In the genomic region with DNA sequence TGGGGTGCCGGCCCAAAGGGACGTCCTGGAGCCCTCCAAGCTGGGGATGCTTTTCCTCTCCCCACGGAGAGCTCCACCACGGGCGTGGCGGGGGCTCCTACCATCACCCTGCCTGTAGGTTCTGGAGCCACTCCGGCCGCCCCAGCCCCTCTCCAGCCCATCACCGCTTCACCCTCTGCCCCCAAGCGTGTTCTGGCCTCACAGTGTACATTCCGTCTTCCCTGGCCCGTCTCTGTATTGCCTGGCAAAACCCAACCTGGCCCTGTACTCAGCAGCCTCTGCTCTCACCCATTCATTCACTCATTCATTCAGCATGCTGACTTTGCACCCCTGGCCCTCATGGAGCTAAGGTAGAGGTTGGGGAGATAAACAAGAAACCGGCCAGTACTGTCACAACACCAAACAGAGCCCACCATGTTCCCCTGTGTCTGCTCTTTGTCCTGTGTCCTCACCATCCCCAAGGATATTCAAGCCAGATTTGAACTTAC, we compare ENCODE assay signal across 8 cellular contexts. TPM values are rescaled to one million over a fixed set of nuclear protein-coding genes. Genes with fewer than 3 reads are reported as not detected.
A peak's percentile ranks its signal among the peaks of the same experiment; 100 is the strongest.
DNase-seq lines count a peak whose midpoint lies in the region; ATAC-seq and TF ChIP-seq lines count a peak whose summit lies in the region.

No MANE protein-coding gene starts in this region.

- H3K4me3 Mint-ChIP-seq in activated CD8-positive, alpha-beta memory T cell treated with anti-CD3 and anti-CD28 coated beads, Interleukin-2, amount 10 ng/mL, durations not matched to agents 7 days and 5 days: peak overlapping the region; percentile 67
- peak overlapping the region; percentile 78 for H3K4me3 Mint-ChIP-seq in activated naive CD8-positive, alpha-beta T cell treated with anti-CD3 and anti-CD28 coated beads for 36 hours

- peaks cover 0 to 5% of the 10 kb centered on the region in 2 donors for H3K36me3 ChIP-seq in left lung
- peaks cover 2% of the 10 kb centered on the region for H3K36me3 ChIP-seq in thoracic aorta

- H3K4me1 Mint-ChIP-seq in activated CD8-positive, alpha-beta memory T cell treated with anti-CD3 and anti-CD28 coated beads, Interleukin-2, amount 10 ng/mL, durations not matched to agents 7 days and 5 days: peaks cover 14% of the 10 kb centered on the region
- H3K4me1 Mint-ChIP-seq in activated naive CD8-positive, alpha-beta T cell treated with anti-CD3 and anti-CD28 coated beads for 36 hours: peaks cover 5% of the 10 kb centered on the region

- H3K9me3 ChIP-seq in left lung (no peaks in the 10 kb centered on the region), thoracic aorta (no peaks in the 10 kb centered on the region)

- H3K27ac ChIP-seq in left lung: peak overlapping the region; percentile 84 to 88
- H3K27ac ChIP-seq in thoracic aorta: peak overlapping the region; percentile 68 to 80

- H3K4me1 ChIP-seq in left lung: peaks cover 11 to 37% of the 10 kb centered on the region in 2 donors
- peaks cover 0 to 11% of the 10 kb centered on the region in 2 donors for H3K4me1 ChIP-seq in thoracic aorta (ENCODE audit: control insufficient read depth in 1 of 2, low read depth in 2 of 2)

- TF ChIP-seq CTCF in left lung (IDR thresholded peaks at IDR 0.05) (no peak), thoracic aorta (IDR thresholded peaks at IDR 0.05) (no peak)

- H3K27me3 Mint-ChIP-seq in activated CD8-positive, alpha-beta memory T cell treated with anti-CD3 and anti-CD28 coated beads, Interleukin-2, amount 10 ng/mL, durations not matched to agents 7 days and 5 days: no peaks in the 10 kb centered on the region
- no peaks in the 10 kb centered on the region for H3K27me3 Mint-ChIP-seq in activated naive CD8-positive, alpha-beta T cell treated with anti-CD3 and anti-CD28 coated beads for 36 hours

- H3K27ac Mint-ChIP-seq in activated CD8-positive, alpha-beta memory T cell treated with anti-CD3 and anti-CD28 coated beads, Interleukin-2, amount 10 ng/mL, durations not matched to agents 7 days and 5 days: peak overlapping the region; percentile 73
- H3K27ac Mint-ChIP-seq in activated naive CD8-positive, alpha-beta T cell treated with anti-CD3 and anti-CD28 coated beads for 36 hours: peak overlapping the region; percentile 80

- CTCF ChIA-PET in activated CD8-positive, alpha-beta memory T cell treated with anti-CD3 and anti-CD28 coated beads, Interleukin-2, amount 10 ng/mL, durations not matched to agents 7 days and 5 days (lab: Charles Lee): interaction anchor here (0.6 to 6.0 kb wide), 32 partner anchors 11 to 360 kb away, joined by 3 to 52 read pairs (median 4); a partner anchor contains a TSS

- no peaks in the 10 kb centered on the region for H3K27me3 ChIP-seq in left lung
- H3K27me3 ChIP-seq in thoracic aorta (replicated peaks; ENCODE audit: insufficient read depth): no peaks in the 10 kb centered on the region

- H3K4me3 ChIP-seq in left lung (peak overlapping the region; percentile 68 to 79), thoracic aorta (peak overlapping the region; percentile 86)

- no peak for ATAC-seq in activated CD8-positive, alpha-beta memory T cell treated with anti-CD3 and anti-CD28 coated beads, Interleukin-2, amount 10 ng/mL, durations not matched to agents 7 days and 5 days
- ATAC-seq in left lung: no peak
- peak; percentile 16 for ATAC-seq in thoracic aorta (ENCODE audit: insufficient number of reproducible peaks, low FRiP score, low read depth)

- peaks cover 2% of the 10 kb centered on the region for H3K36me3 Mint-ChIP-seq in activated CD8-positive, alpha-beta memory T cell treated with anti-CD3 and anti-CD28 coated beads, Interleukin-2, amount 10 ng/mL, durations not matched to agents 7 days and 5 days
- no peaks in the 10 kb centered on the region for H3K36me3 Mint-ChIP-seq in activated naive CD8-positive, alpha-beta T cell treated with anti-CD3 and anti-CD28 coated beads for 36 hours

- intact Hi-C loops in left lung (cut with DNase I): no loop called here

- DNase-seq in activated CD8-positive, alpha-beta memory T cell treated with anti-CD3 and anti-CD28 coated beads, Interleukin-2, amount 10 ng/mL, durations not matched to agents 7 days and 5 days: no peak
- DNase-seq in activated CD8-positive, alpha-beta memory T cell treated with anti-CD3 and anti-CD28 coated beads, Interleukin-2, amount 50 U/mL, for 4 hours: no peak
- DNase-seq in activated naive CD8-positive, alpha-beta T cell treated with anti-CD3 and anti-CD28 coated beads for 36 hours: no peak
- DNase-seq in left lung: no peak
- DNase-seq in thoracic aorta (ENCODE audit: low spot score): no peak
- no peak for DNase-seq in NCI-H524 treated with DMSO at 0.1 percent for 48 hours (lab: John Stamatoyannopoulos, UW)
- DNase-seq in glomerular visceral epithelial cell (ENCODE audit: extremely low spot score): no peak
- no peak for DNase-seq in NCI-H345 (lab: John Stamatoyannopoulos, UW)

- no peaks in the 10 kb centered on the region for H3K9me3 Mint-ChIP-seq in activated CD8-positive, alpha-beta memory T cell treated with anti-CD3 and anti-CD28 coated beads, Interleukin-2, amount 10 ng/mL, durations not matched to agents 7 days and 5 days (ENCODE audit: low read depth)
- no peaks in the 10 kb centered on the region for H3K9me3 Mint-ChIP-seq in activated naive CD8-positive, alpha-beta T cell treated with anti-CD3 and anti-CD28 coated beads for 36 hours

RNA-seq across cellular contexts. Expression of a gene that starts 20.3 kb away (rescaled TPM):
- 10 to 100 TPM; 15.9 to 21.6 TPM for total RNA-seq in activated CD8-positive, alpha-beta memory T cell treated with anti-CD3 and anti-CD28 coated beads, Interleukin-2, amount 10 ng/mL, durations not matched to agents 7 days and 5 days
- 1 to 10 TPM; 5.5 to 6.5 TPM for total RNA-seq in activated naive CD8-positive, alpha-beta T cell treated with anti-CD3 and anti-CD28 coated beads for 36 hours
- total RNA-seq in left lung: 10 to 100 TPM; 56.0 to 80.1 TPM
- total RNA-seq in thoracic aorta: 10 to 100 TPM; 54.2 to 80.6 TPM

RNA-seq across cellular contexts. Expression of a gene that starts 37.2 kb away (rescaled TPM):
- not detected for total RNA-seq in activated CD8-positive, alpha-beta memory T cell treated with anti-CD3 and anti-CD28 coated beads, Interleukin-2, amount 10 ng/mL, durations not matched to agents 7 days and 5 days
- not detected for total RNA-seq in activated naive CD8-positive, alpha-beta T cell treated with anti-CD3 and anti-CD28 coated beads for 36 hours
- total RNA-seq in left lung (not detected), thoracic aorta (not detected)

RNA-seq across cellular contexts. Expression of a gene that starts 47.0 kb away (rescaled TPM):
- 100 to 1,000 TPM in 1 of 2 experiments, 10 to 100 TPM in 1; 85.3 to 116 TPM for total RNA-seq in activated CD8-positive, alpha-beta memory T cell treated with anti-CD3 and anti-CD28 coated beads, Interleukin-2, amount 10 ng/mL, durations not matched to agents 7 days and 5 days
- total RNA-seq in activated naive CD8-positive, alpha-beta T cell treated with anti-CD3 and anti-CD28 coated beads for 36 hours: 100 to 1,000 TPM; 109 to 119 TPM
- total RNA-seq in left lung (10 to 100 TPM; 57.4 to 59.0 TPM), thoracic aorta (10 to 100 TPM; 42.8 to 52.3 TPM)
